25 cellular contexts compared by ENCODE assay signal in genomic region chr1:9402256-9402616, GRCh38.
DNase-seq lines count a peak whose midpoint lies in the region; ATAC-seq and TF ChIP-seq lines count a peak whose summit lies in the region.
"Had no signal": no experiment of that assay in that cellular context is flagged by ENCODE, and none has a peak within 500 bp of the region (broad histone marks: within the 10 kb centered on the region; RNA-seq: fewer than 3 reads in every experiment).

No MANE protein-coding gene starts in this region.

- no peaks in the 10 kb centered on the region for H3K79me2 ChIP-seq in PC-3 (ENCODE audit: low read length)
- H3K79me2 ChIP-seq in smooth muscle cell (ENCODE audit: low read depth), result no peaks in the 10 kb centered on the region

- H2AFZ ChIP-seq in PC-3 (ENCODE audit: low read length) (0 out of 2 replicates have a peak overlapping the region, but pooled peaks have one; percentile 59), smooth muscle cell (ENCODE audit: low read depth) (no peak overlapping the region)

- no peaks in the 10 kb centered on the region for H3K9me2 ChIP-seq in PC-3 (replicated peaks; ENCODE audit: low read length)

- H3K4me1 ChIP-seq in PC-3 (ENCODE audit: insufficient read depth, low read length) (peaks cover 25% of the 10 kb centered on the region), right cardiac atrium (ENCODE audit: control insufficient read depth, insufficient read depth, low read length) (peaks cover 14% of the 10 kb centered on the region), smooth muscle cell (ENCODE audit: low read depth) (peaks cover 16% of the 10 kb centered on the region)

- peaks cover 71% of the 10 kb centered on the region for H3K4me1 Mint-ChIP-seq in chondrocyte (ENCODE audit: low read depth)

- H3K27ac ChIP-seq in PC-3 (ENCODE audit: low read length) (no peak overlapping the region), right cardiac atrium (ENCODE audit: low read length) (peak overlapping the region; percentile 69), smooth muscle cell (ENCODE audit: low read depth) (peak overlapping the region; percentile 88)
- H3K27ac ChIP-seq: KMS-11, psoas muscle had no signal

- peak overlapping the region; percentile 99 for H3K27ac Mint-ChIP-seq in chondrocyte (ENCODE audit: unreplicated experiment)
- H3K27ac Mint-ChIP-seq: activated CD8-positive, alpha-beta memory T cell treated with anti-CD3 and anti-CD28 coated beads, Interleukin-2, amount 10 ng/mL, durations not matched to agents 7 days and 5 days; activated naive CD8-positive, alpha-beta T cell treated with anti-CD3 and anti-CD28 coated beads, Interleukin-2, amount 10 ng/mL, durations not matched to agents 7 days and 5 days; activated T-helper 1 cell treated with anti-CD3 and anti-CD28 coated beads, Interleukin-12 subunit alpha, Interleukin-12 subunit beta, Interleukin-2, Interleukin-4 antibody, amounts not matched to agents 30 ng/mL and 10 ng/mL and 1 ng/mL, durations not matched to agents 14 hours and 24 hours and 36 hours; memory B cell; stimulated activated naive CD8-positive, alpha-beta T cell treated with anti-CD3 and anti-CD28 coated beads, Interleukin-15, amount 100 ng/mL, for 72 hours had no signal

- H3K4me3 Mint-ChIP-seq in chondrocyte (ENCODE audit: unreplicated experiment), result no peak overlapping the region
- H3K4me3 Mint-ChIP-seq: activated CD8-positive, alpha-beta memory T cell treated with anti-CD3 and anti-CD28 coated beads, Interleukin-2, amount 10 ng/mL, durations not matched to agents 7 days and 5 days; activated naive CD8-positive, alpha-beta T cell treated with anti-CD3 and anti-CD28 coated beads, Interleukin-2, amount 10 ng/mL, durations not matched to agents 7 days and 5 days; activated T-helper 1 cell treated with anti-CD3 and anti-CD28 coated beads, Interleukin-12 subunit alpha, Interleukin-12 subunit beta, Interleukin-2, Interleukin-4 antibody, amounts not matched to agents 30 ng/mL and 10 ng/mL and 1 ng/mL, durations not matched to agents 14 hours and 24 hours and 36 hours; memory B cell; stimulated activated naive CD8-positive, alpha-beta T cell treated with anti-CD3 and anti-CD28 coated beads, Interleukin-15, amount 100 ng/mL, for 72 hours had no signal

- no peaks in the 10 kb centered on the region for H3K9me3 Mint-ChIP-seq in chondrocyte (ENCODE audit: low read depth)
- H3K9me3 Mint-ChIP-seq: activated naive CD8-positive, alpha-beta T cell treated with anti-CD3 and anti-CD28 coated beads, Interleukin-2, amount 10 ng/mL, durations not matched to agents 7 days and 5 days; activated T-helper 1 cell treated with anti-CD3 and anti-CD28 coated beads, Interleukin-12 subunit alpha, Interleukin-12 subunit beta, Interleukin-2, Interleukin-4 antibody, amounts not matched to agents 30 ng/mL and 10 ng/mL and 1 ng/mL, durations not matched to agents 14 hours and 24 hours and 36 hours; memory B cell; stimulated activated naive CD8-positive, alpha-beta T cell treated with anti-CD3 and anti-CD28 coated beads, Interleukin-15, amount 100 ng/mL, for 72 hours had no signal

- H4K20me1 ChIP-seq in PC-3 (ENCODE audit: low read length) (no peaks in the 10 kb centered on the region), smooth muscle cell (ENCODE audit: low read depth) (no peaks in the 10 kb centered on the region)

- peaks cover 2% of the 10 kb centered on the region for H3K36me3 Mint-ChIP-seq in chondrocyte (ENCODE audit: low read depth)
- H3K36me3 Mint-ChIP-seq: activated CD8-positive, alpha-beta memory T cell treated with anti-CD3 and anti-CD28 coated beads, Interleukin-2, amount 10 ng/mL, durations not matched to agents 7 days and 5 days; activated naive CD8-positive, alpha-beta T cell treated with anti-CD3 and anti-CD28 coated beads, Interleukin-2, amount 10 ng/mL, durations not matched to agents 7 days and 5 days; memory B cell had no signal

- H3K9me3 ChIP-seq in PC-3 (ENCODE audit: low read length) (no peaks in the 10 kb centered on the region), right cardiac atrium (ENCODE audit: control insufficient read depth, low read length) (no peaks in the 10 kb centered on the region), smooth muscle cell (replicated peaks; ENCODE audit: low read depth) (no peaks in the 10 kb centered on the region)
- H3K9me3 ChIP-seq: psoas muscle had no signal

- intact Hi-C loops in PC-3 (cut with micrococcal nuclease), result no loop called here
- intact Hi-C loops in right cardiac atrium (cut with DNase I), result no loop called here

- no peak for DNase-seq in PC-3
- no peak for DNase-seq in chondrocyte (ENCODE audit: low spot score)
- DNase-seq in right cardiac atrium, result peak in 2 of 3 donors; percentile 52 to 82
- DNase-seq in smooth muscle cell (lab: John Stamatoyannopoulos, UW; ENCODE audit: unreplicated experiment), result no peak
- DNase-seq in H4 (ENCODE audit: low spot score), result no peak
- no peak for DNase-seq in SKM-1 (lab: John Stamatoyannopoulos, UW; ENCODE audit: unreplicated experiment)
- DNase-seq in ACHN, result no peak
- DNase-seq in DMS153 (lab: John Stamatoyannopoulos, UW), result no peak
- DNase-seq: activated CD4-positive, alpha-beta T cell treated with anti-CD3 and anti-CD28 coated beads for 4 hours; activated CD8-positive, alpha-beta memory T cell treated with anti-CD3 and anti-CD28 coated beads, Interleukin-2, amount 10 ng/mL, durations not matched to agents 7 days and 5 days; activated naive CD8-positive, alpha-beta T cell treated with anti-CD3 and anti-CD28 coated beads, Interleukin-2, amount 10 ng/mL, durations not matched to agents 7 days and 5 days; AML-193; DMS79 treated with DMSO at 0.1 percent for 48 hours; foreskin melanocyte; H7; NCI-H2171; NCI-H526 treated with DMSO at 0.1 percent for 48 hours; psoas muscle; SIG-M5; stimulated activated CD4-positive, alpha-beta T cell treated with anti-CD3 and anti-CD28 coated beads, Interleukin-4, amount 100 ng/mL, for 4 hours; stimulated activated naive CD8-positive, alpha-beta T cell treated with anti-CD3 and anti-CD28 coated beads, Interleukin-15, amount 100 ng/mL, for 72 hours; T-helper 1 cell had no signal

- peak overlapping the region; percentile 67; the same call in 1 of the 2 replicates for H3K4me2 ChIP-seq in PC-3 (ENCODE audit: low read length)
- H3K4me2 ChIP-seq in smooth muscle cell, result peak overlapping the region; percentile 76
- H3K4me2 ChIP-seq: KMS-11 had no signal

- BruUV-seq in PC-3 (replicated peaks; lab: Mats Ljungman, UMichigan), result no TSS peak

- CTCF ChIA-PET in PC-3 (lab: Charles Lee), result interaction anchor here (0.6 kb wide), 1 partner anchor 28 kb away, joined by 10 read pairs; no protein-coding TSS in a partner anchor

- no peaks in the 10 kb centered on the region for H3K36me3 ChIP-seq in PC-3 (ENCODE audit: low read depth, low read length)
- H3K36me3 ChIP-seq in smooth muscle cell (ENCODE audit: low read depth), result no peaks in the 10 kb centered on the region

- H3K27me3 Mint-ChIP-seq in chondrocyte (ENCODE audit: low read depth), result no peaks in the 10 kb centered on the region

- H3F3A ChIP-seq in PC-3 (ENCODE audit: low read length, unreplicated experiment), result no peaks in the 10 kb centered on the region
- H3F3A ChIP-seq in smooth muscle cell (ENCODE audit: low read depth), result peaks cover 21% of the 10 kb centered on the region

- H3K9ac ChIP-seq in PC-3 (ENCODE audit: low read length), result no peak overlapping the region
- peak overlapping the region; percentile 47 for H3K9ac ChIP-seq in smooth muscle cell (ENCODE audit: low read depth)
- H3K9ac ChIP-seq: KMS-11 had no signal

- in situ Hi-C loops in ACHN (cut with HindIII; ENCODE audit: low pct_ligation_motif_present, low pct_unique_long_range_greater_than_20kb, low sequenced_read_pairs), result no loop called here

- ATAC-seq in PC-3 (no peak), right cardiac atrium (peak; percentile 46 to 62)
- ATAC-seq: activated CD8-positive, alpha-beta memory T cell treated with anti-CD3 and anti-CD28 coated beads, Interleukin-2, amount 10 ng/mL, durations not matched to agents 7 days and 5 days; psoas muscle; stimulated activated naive CD8-positive, alpha-beta T cell treated with anti-CD3 and anti-CD28 coated beads, Interleukin-15, amount 100 ng/mL, for 72 hours had no signal

- 42% methylated on average over 7 of the region's 7 CpGs for WGBS in right cardiac atrium
- 16% methylated on average over 7 of the region's 7 CpGs for WGBS in smooth muscle cell (ENCODE audit: low lambda C conversion rate)

- POLR2A ChIA-PET in PC-3 (lab: Charles Lee; ENCODE audit: unreplicated experiment), result no interaction called here

- H3K4me3 ChIP-seq in PC-3 (ENCODE audit: low read length) (no peak overlapping the region), right cardiac atrium (ENCODE audit: low read length) (no peak overlapping the region), smooth muscle cell (no peak overlapping the region)
- H3K4me3 ChIP-seq: psoas muscle had no signal

- H3K27me3 ChIP-seq in PC-3 (ENCODE audit: low read length) (no peaks in the 10 kb centered on the region), right cardiac atrium (ENCODE audit: control insufficient read depth, insufficient read depth) (no peaks in the 10 kb centered on the region), smooth muscle cell (ENCODE audit: low read depth) (no peaks in the 10 kb centered on the region)

- TF ChIP-seq CTCF in PC-3 (conservative IDR thresholded peaks at IDR 0.05; ENCODE audit: low read depth, low read length) (no peak), chondrocyte (IDR thresholded peaks at IDR 0.05) (no peak), smooth muscle cell (IDR thresholded peaks at IDR 0.05; ENCODE audit: borderline replicate concordance, insufficient read depth, poor library complexity, severe bottlenecking) (no peak)

Comparison
In these comparisons a context has a peak if more than half of its experiments do, and no peak if none do; other contexts are left out.
1. DNase-seq: peak in right cardiac atrium (2 of 3); none in PC-3 (single experiment), chondrocyte (single experiment), smooth muscle cell (single experiment), H4 (single experiment), SKM-1 (single experiment), ACHN (single experiment) and DMS153 (single experiment).